ENCODE assay signal across 8 cellular contexts in genomic region chr7:101743241-101743994, GRCh38.
DNase-seq lines count a peak whose midpoint lies in the region; FAIRE-seq and TF ChIP-seq lines count a peak whose summit lies in the region.

No MANE protein-coding gene starts in this region.

- 1% methylated on average over 59 to 60 of the region's 60 CpGs for whole genome bisulfite sequencing in sigmoid colon, 2 donors

- H3K27me3 ChIP-seq in right atrium auricular region (no peaks in the 10 kb centered on the region), sigmoid colon (peaks cover 2 to 17% (median 3%) of the 10 kb centered on the region in 3 donors)

- H3K36me3 ChIP-seq in right atrium auricular region (no peaks in the 10 kb centered on the region), sigmoid colon (no peaks in the 10 kb centered on the region)

- H3K4me3 ChIP-seq in right atrium auricular region (peak overlapping the region; percentile 31 to 53), sigmoid colon (peak overlapping the region; percentile 8 to 48 (median 45))

- no peak for FAIRE-seq in D721Med (lab: Jason Lieb, UNC)

- H3K27ac ChIP-seq in right atrium auricular region: no peak overlapping the region
- no peak overlapping the region for H3K27ac ChIP-seq in sigmoid colon

- H3K4me1 ChIP-seq in right atrium auricular region (peaks cover 0 to 12% of the 10 kb centered on the region in 2 donors), sigmoid colon (peaks cover 0 to 14% (median 10%) of the 10 kb centered on the region in 4 donors)

- H3K36me3 Mint-ChIP-seq in activated naive CD4-positive, alpha-beta T cell treated with anti-CD3 and anti-CD28 coated beads, Interleukin-2, amount 50 U/mL, for 24 hours: no peaks in the 10 kb centered on the region

- peak overlapping the region; percentile 41 for H3K27ac Mint-ChIP-seq in activated naive CD4-positive, alpha-beta T cell treated with anti-CD3 and anti-CD28 coated beads, Interleukin-2, amount 50 U/mL, for 24 hours

- H3K9me3 ChIP-seq in right atrium auricular region (no peaks in the 10 kb centered on the region), sigmoid colon (no peaks in the 10 kb centered on the region)

- H3K9me3 Mint-ChIP-seq in activated naive CD4-positive, alpha-beta T cell treated with anti-CD3 and anti-CD28 coated beads, Interleukin-2, amount 50 U/mL, for 24 hours: no peaks in the 10 kb centered on the region

- TF ChIP-seq CTCF in D721Med (IDR thresholded peaks at IDR 0.05; ENCODE audit: insufficient read depth, missing control alignments): peak; percentile 38
- peak; percentile 62 to 77 for TF ChIP-seq CTCF in right atrium auricular region (IDR thresholded peaks at IDR 0.05)
- TF ChIP-seq CTCF in sigmoid colon (IDR thresholded peaks at IDR 0.05): peak in 3 of 4 experiments; percentile 6 to 63 (median 42)

- TF ChIP-seq POLR2A in sigmoid colon (IDR thresholded peaks at IDR 0.05): no peak

- H3K4me3 Mint-ChIP-seq in activated naive CD4-positive, alpha-beta T cell treated with anti-CD3 and anti-CD28 coated beads, Interleukin-2, amount 50 U/mL, for 24 hours: peak overlapping the region; percentile 84

- H3K27me3 Mint-ChIP-seq in activated naive CD4-positive, alpha-beta T cell treated with anti-CD3 and anti-CD28 coated beads, Interleukin-2, amount 50 U/mL, for 24 hours: no peaks in the 10 kb centered on the region

- peaks cover 10% of the 10 kb centered on the region for H3K4me1 Mint-ChIP-seq in activated naive CD4-positive, alpha-beta T cell treated with anti-CD3 and anti-CD28 coated beads, Interleukin-2, amount 50 U/mL, for 24 hours

- peak; percentile 60 for DNase-seq in D721Med (ENCODE audit: insufficient read length, low spot score)
- peak; percentile 76 to 85 for DNase-seq in Kasumi-1 (lab: John Stamatoyannopoulos, UW)
- DNase-seq in SKM-1 treated with dmso at 0.1 percent for 144 hours (lab: John Stamatoyannopoulos, UW; ENCODE audit: unreplicated experiment): peak; percentile 39
- no peak for DNase-seq in right atrium auricular region (ENCODE audit: low spot score)
- DNase-seq in sigmoid colon: peak; percentile 77
- DNase-seq in NK-92 treated with Interleukin-12 subunit alpha and Interleukin-12 subunit beta, amount 100 ng/mL, for 24 hours (lab: John Stamatoyannopoulos, UW): no peak
- DNase-seq in NCI-H187 (lab: John Stamatoyannopoulos, UW): no peak

- no peak for TF ChIP-seq EP300 in sigmoid colon (IDR thresholded peaks at IDR 0.05)

- intact Hi-C loops in sigmoid colon (cut with DNase I): loop anchor here (2.0 to 5.0 kb wide), 2 partner anchors 55 to 69 kb away; no protein-coding TSS in a partner anchor

Comparison
In these comparisons a context has a peak if more than half of its experiments do, and no peak if none do; other contexts are left out.
1. DNase-seq: peak in D721Med (single experiment), Kasumi-1 (2 of 2), SKM-1 treated with dmso at 0.1 percent for 144 hours (single experiment) and sigmoid colon (single experiment); none in right atrium auricular region (single experiment), NK-92 treated with Interleukin-12 subunit alpha and Interleukin-12 subunit beta, amount 100 ng/mL, for 24 hours (single experiment) and NCI-H187 (0 of 2).
2. Peak in every context shown above with its lines, with median percentiles within 50 percentile points of each other: CTCF ChIP-seq.